8 cellular contexts compared by ENCODE assay signal in genomic region chr9:5582835-5583195, GRCh38. TPM values are rescaled to one million over a fixed set of nuclear protein-coding genes. Genes with fewer than 3 reads are reported as not detected.
A peak's percentile ranks its signal among the peaks of the same experiment; 100 is the strongest.
DNase-seq lines count a peak whose midpoint lies in the region; ATAC-seq and TF ChIP-seq lines count a peak whose summit lies in the region.

No MANE protein-coding gene starts in this region.

- H3K36me3 Mint-ChIP-seq in osteocyte (ENCODE audit: unreplicated experiment) (no peaks in the 10 kb centered on the region), endodermal cell (ENCODE audit: low read depth) (no peaks in the 10 kb centered on the region)

- TF ChIP-seq CTCF in GM12865 (IDR thresholded peaks at IDR 0.05; ENCODE audit: insufficient read depth, low read depth, low read length, missing control alignments): no peak
- no peak for TF ChIP-seq CTCF in mammary epithelial cell (conservative IDR thresholded peaks at IDR 0.05 in 1 of 2, IDR thresholded peaks at IDR 0.05 in 1 of 2; ENCODE audit: extremely low read depth in 1 of 2, insufficient read depth in 1 of 2, low read depth in 1 of 2, low read length in 2 of 2)
- no peak for TF ChIP-seq CTCF in osteocyte (IDR thresholded peaks at IDR 0.05)
- TF ChIP-seq CTCF in endodermal cell (conservative IDR thresholded peaks at IDR 0.05): no peak

- in situ Hi-C loops in mammary epithelial cell (cut with MboI; ENCODE audit: low sequenced_read_pairs in 2 of 2): loop anchor here (10.0 to 25.0 kb wide), 2 partner anchors 128 to 821 kb away; partner anchors contain the start of gene CD274 (in 2 of the 2)

- H3K36me3 ChIP-seq in mammary epithelial cell (ENCODE audit: insufficient read depth, low read length): no peaks in the 10 kb centered on the region
- H3K36me3 ChIP-seq in endodermal cell (ENCODE audit: control insufficient read depth, insufficient read depth, low read length): no peaks in the 10 kb centered on the region

- no peaks in the 10 kb centered on the region for H4K20me1 ChIP-seq in mammary epithelial cell (ENCODE audit: insufficient read depth, low read length)

- H3K27ac ChIP-seq in mammary epithelial cell (ENCODE audit: insufficient read depth, low read depth, low read length): no peak overlapping the region
- no peak overlapping the region for H3K27ac ChIP-seq in caudate nucleus (ENCODE audit: low read depth, low read length)
- no peak overlapping the region for H3K27ac ChIP-seq in endodermal cell (ENCODE audit: low read depth, low read length)

- intact Hi-C loops in mammary epithelial cell (cut with micrococcal nuclease): loop anchor here (2.0 kb wide), 2 partner anchors 18 to 72 kb away; partner anchors contain the start of gene PDCD1LG2

- H3K9me3 Mint-ChIP-seq in osteocyte (ENCODE audit: unreplicated experiment): no peaks in the 10 kb centered on the region
- H3K9me3 Mint-ChIP-seq in endodermal cell: peaks cover 3% of the 10 kb centered on the region

- DNase-seq in GM12865 (ENCODE audit: low read depth) (peak; percentile 92), LHCN-M2 (ENCODE audit: low read depth) (peak; percentile 78), mammary epithelial cell (peak; percentile 53), osteocyte (ENCODE audit: extremely low spot score, unreplicated experiment) (no peak), caudate nucleus (lab: John Stamatoyannopoulos, UW) (no peak), GM19238 (ENCODE audit: insufficient read length, low spot score) (no peak), endodermal cell (no peak)

- BruUV-seq in mammary epithelial cell (replicated peaks; lab: Mats Ljungman, UMichigan): no TSS peak

- ATAC-seq in GM21576 (IDR thresholded peaks at IDR 0.05; ENCODE audit: unreplicated experiment): peak; percentile 64

- no peak overlapping the region for H3K4me3 Mint-ChIP-seq in osteocyte (ENCODE audit: unreplicated experiment)
- no peak overlapping the region for H3K4me3 Mint-ChIP-seq in endodermal cell

- H3K4me1 Mint-ChIP-seq in osteocyte (ENCODE audit: unreplicated experiment) (peaks cover 21% of the 10 kb centered on the region), endodermal cell (no peaks in the 10 kb centered on the region)

- CTCF ChIA-PET in mammary epithelial cell (lab: Charles Lee; ENCODE audit: low non-redundant PET): interaction anchor here (0.5 kb wide), 1 partner anchor 133 kb away, joined by 5 read pairs; the partner anchor contains the start of gene CD274

- H3K27ac Mint-ChIP-seq in osteocyte (ENCODE audit: unreplicated experiment): peak overlapping the region; percentile 74
- no peak overlapping the region for H3K27ac Mint-ChIP-seq in endodermal cell

- H3K4me3 ChIP-seq in GM12865 (ENCODE audit: low read depth, low read length): no peak overlapping the region
- no peak overlapping the region for H3K4me3 ChIP-seq in mammary epithelial cell (replicated peaks in 1 of 3; ENCODE audit: insufficient read depth in 1 of 3, low read depth in 2 of 3, low read length in 3 of 3)
- no peak overlapping the region for H3K4me3 ChIP-seq in endodermal cell (ENCODE audit: low read length)

- no peaks in the 10 kb centered on the region for H3K79me2 ChIP-seq in mammary epithelial cell (ENCODE audit: insufficient read depth, low read length)

- H3K4me2 ChIP-seq in mammary epithelial cell (ENCODE audit: insufficient read depth, low read depth, low read length): peak overlapping the region; percentile 15

- H3K27me3 Mint-ChIP-seq in osteocyte (ENCODE audit: unreplicated experiment) (no peaks in the 10 kb centered on the region), endodermal cell (ENCODE audit: insufficient read depth) (no peaks in the 10 kb centered on the region)

- H3K4me1 ChIP-seq in mammary epithelial cell (ENCODE audit: insufficient read depth, low read length) (peaks cover 28% of the 10 kb centered on the region), endodermal cell (ENCODE audit: control insufficient read depth, insufficient read depth, low read length) (no peaks in the 10 kb centered on the region)

- H3K9me3 ChIP-seq in mammary epithelial cell (replicated peaks; ENCODE audit: insufficient read depth, low read length) (no peaks in the 10 kb centered on the region), endodermal cell (ENCODE audit: control insufficient read depth, low read length) (no peaks in the 10 kb centered on the region)

- 50% methylated on average over 2 of the region's 2 CpGs for WGBS in mammary epithelial cell (ENCODE audit: low coverage, missing lambda C conversion rate)
- WGBS in endodermal cell (ENCODE audit: insufficient coverage in 1 of 2, insufficient read length in 1 of 2), 2 experiments: 80 to 85% methylated on average over 2 of the region's 2 CpGs

- no peak overlapping the region for H3K9ac ChIP-seq in mammary epithelial cell (ENCODE audit: insufficient read depth, low read length)
- no peak overlapping the region for H3K9ac ChIP-seq in endodermal cell (ENCODE audit: extremely low read depth, low read length, poor library complexity, severe bottlenecking)

- H2AFZ ChIP-seq in mammary epithelial cell (ENCODE audit: low read depth, low read length): peak overlapping the region; percentile 23

- dilution Hi-C loops in mammary epithelial cell (cut with HindIII; ENCODE audit: low sequenced_read_pairs): no loop called here

- H3K27me3 ChIP-seq in mammary epithelial cell (ENCODE audit: insufficient read depth, low read length) (no peaks in the 10 kb centered on the region), endodermal cell (ENCODE audit: control insufficient read depth, insufficient read depth, low read length, poor library complexity, severe bottlenecking) (no peaks in the 10 kb centered on the region)

RNA-seq across cellular contexts. Expression of gene RIC1, which starts 46.1 kb away (rescaled TPM):
- 13.5 and 21.1 TPM in 2 replicates for total RNA-seq in LHCN-M2 (2014; rRNA removed)
- 5.8 TPM for polyA plus RNA-seq in LHCN-M2 (2012)
- 10 to 100 TPM; 23.0 to 46.3 TPM for total RNA-seq in mammary epithelial cell
- 13.7 TPM for polyA plus RNA-seq in mammary epithelial cell
- 46.6 TPM for polyA minus RNA-seq in mammary epithelial cell
- 52.4 and 54.7 TPM in 2 replicates for total RNA-seq in osteocyte
- total RNA-seq in endodermal cell: 10 to 100 TPM; 27.0 to 27.1 TPM
- 16.5 TPM for polyA plus RNA-seq in endodermal cell (2013, experiment 1 of 2)
- polyA plus RNA-seq in endodermal cell (2013, experiment 2 of 2): 17.4 TPM

Comparison
In these comparisons a context has a peak if more than half of its experiments do, and no peak if none do; other contexts are left out.
1. DNase-seq: peak in GM12865 (single experiment), LHCN-M2 (single experiment) and mammary epithelial cell (single experiment); none in osteocyte (single experiment), caudate nucleus (0 of 61), GM19238 (single experiment) and endodermal cell (single experiment).